Comparison of ENCODE assay signal across 8 cellular contexts in genomic region chr19:18700501-18701249, GRCh38. TPM values are rescaled to one million over a fixed set of nuclear protein-coding genes. Genes with fewer than 3 reads are reported as not detected.
DNase-seq lines count a peak whose midpoint lies in the region; ATAC-seq and TF ChIP-seq lines count a peak whose summit lies in the region.

No MANE protein-coding gene starts in this region.

- H3K27ac ChIP-seq in right atrium auricular region (peak overlapping the region; percentile 51 to 58), aorta (ENCODE audit: low read depth in 1 of 2, low read length in 2 of 2) (no peak overlapping the region)

- TF ChIP-seq CTCF in BE2C (IDR thresholded peaks at IDR 0.05; ENCODE audit: low read depth, low read length) (no peak), right atrium auricular region (IDR thresholded peaks at IDR 0.05) (no peak), retinal pigment epithelial cell (conservative IDR thresholded peaks at IDR 0.05; ENCODE audit: low read depth, low read length) (no peak)

- H3K9ac ChIP-seq in adipocyte (ENCODE audit: low read length), result peak overlapping the region; percentile 78

- H3K4me3 ChIP-seq in BE2C (ENCODE audit: low read depth, low read length), result peak overlapping the region; percentile 50
- H3K4me3 ChIP-seq in adipocyte (ENCODE audit: low read length), result peak overlapping the region; percentile 76
- H3K4me3 ChIP-seq in right atrium auricular region, result peak overlapping the region; percentile 28 to 50
- peak overlapping the region; percentile 47 for H3K4me3 ChIP-seq in retinal pigment epithelial cell (ENCODE audit: low read length)
- H3K4me3 ChIP-seq in aorta (ENCODE audit: low read length in 2 of 2), result peak overlapping the region in 1 of 2 donors; percentile 24

- H3K9me3 Mint-ChIP-seq in T-cell, result no peaks in the 10 kb centered on the region

- H3K9me3 ChIP-seq in BE2C (no peaks in the 10 kb centered on the region; the same call in 1 of the 2 replicates), adipocyte (ENCODE audit: control insufficient read depth, low read length) (no peaks in the 10 kb centered on the region), right atrium auricular region (no peaks in the 10 kb centered on the region), aorta (ENCODE audit: control insufficient read depth, low read length) (no peaks in the 10 kb centered on the region)

- H3K36me3 ChIP-seq in BE2C, result no peaks in the 10 kb centered on the region
- H3K36me3 ChIP-seq in adipocyte (ENCODE audit: control insufficient read depth, insufficient read depth, low read length, severe bottlenecking), result no peaks in the 10 kb centered on the region
- H3K36me3 ChIP-seq in right atrium auricular region, result no peaks in the 10 kb centered on the region
- no peaks in the 10 kb centered on the region for H3K36me3 ChIP-seq in aorta (ENCODE audit: control insufficient read depth in 1 of 2, insufficient read depth in 2 of 2, low read length in 1 of 2)

- POLR2A ChIA-PET in T-cell (lab: Charles Lee), result no interaction called here

- intact Hi-C loops in aorta (cut with DNase I), result no loop called here

- H3K4me3 Mint-ChIP-seq in T-cell, result peak overlapping the region; percentile 82 to 90 (median 85)

- DNase-seq in BE2C, result peak; percentile 77
- peak; percentile 37 to 78 (median 68) for DNase-seq in T-cell
- peak; percentile 71 for DNase-seq in adipocyte (ENCODE audit: low read depth)
- peak; percentile 76 for DNase-seq in right atrium auricular region (ENCODE audit: low spot score)
- peak; percentile 32 for DNase-seq in retinal pigment epithelial cell (ENCODE audit: low read depth)
- peak; percentile 86 to 91 for DNase-seq in aorta

- H3K27me3 ChIP-seq in BE2C, result no peaks in the 10 kb centered on the region
- H3K27me3 ChIP-seq in adipocyte (replicated peaks; ENCODE audit: control insufficient read depth, insufficient read depth, low read length), result no peaks in the 10 kb centered on the region
- no peaks in the 10 kb centered on the region for H3K27me3 ChIP-seq in right atrium auricular region
- H3K27me3 ChIP-seq in aorta (ENCODE audit: control insufficient read depth in 1 of 2, insufficient read depth in 2 of 2, low read length in 1 of 2), result no peaks in the 10 kb centered on the region

- CTCF ChIA-PET in T-cell (lab: Charles Lee), result no interaction called here

- H3K4me1 Mint-ChIP-seq in T-cell, result peaks cover 35 to 42% (median 42%) of the 10 kb centered on the region in 3 donors

- peak; percentile 70 for ATAC-seq in GM19324 (IDR thresholded peaks at IDR 0.05; ENCODE audit: low FRiP score, unreplicated experiment)
- peak; percentile 94 to 97 (median 95) for ATAC-seq in T-cell (replicated peaks in 1 of 4)
- ATAC-seq in aorta (ENCODE audit: low FRiP score), result peak; percentile 85

- TF ChIP-seq EP300 in Ishikawa (IDR thresholded peaks at IDR 0.05; ENCODE audit: borderline replicate concordance), result peak; percentile 94

- peaks cover 18% of the 10 kb centered on the region for H3K4me1 ChIP-seq in BE2C
- H3K4me1 ChIP-seq in adipocyte (ENCODE audit: control insufficient read depth, insufficient read depth, low read length), result peaks cover 13% of the 10 kb centered on the region
- H3K4me1 ChIP-seq in right atrium auricular region, result peaks cover 0 to 20% of the 10 kb centered on the region in 2 donors
- no peaks in the 10 kb centered on the region for H3K4me1 ChIP-seq in aorta (ENCODE audit: control insufficient read depth in 1 of 2, insufficient read depth in 2 of 2, low read length in 2 of 2)

- H3K27me3 Mint-ChIP-seq in T-cell, result no peaks in the 10 kb centered on the region

- H3K36me3 Mint-ChIP-seq in T-cell, result no peaks in the 10 kb centered on the region

- peak overlapping the region; percentile 88 to 99 for H3K27ac Mint-ChIP-seq in T-cell

- TF ChIP-seq RAD21 in Ishikawa (IDR thresholded peaks at IDR 0.05; ENCODE audit: low read depth), result peak; percentile 17; the same call in 1 of the 2 replicates

- WGBS in aorta, 2 donors, result 0 to 1% methylated on average over 35 of the region's 35 CpGs

TF ChIP-seq in Ishikawa, 13 proteins besides CTCF, POLR2A, EP300 and RAD21:
- TF ChIP-seq MAX (IDR thresholded peaks at IDR 0.05), result no peak; the same call in 1 of the 2 replicates
- TF ChIP-seq TAF1 (IDR thresholded peaks at IDR 0.05; ENCODE audit: low read depth), result no peak
- peak; percentile 76 for TF ChIP-seq EGR1 (IDR thresholded peaks at IDR 0.05)
- peak; percentile 93 for TF ChIP-seq TEAD4 (IDR thresholded peaks at IDR 0.05)
- TF ChIP-seq REST (IDR thresholded peaks at IDR 0.05; ENCODE audit: low read depth), result no peak
- TF ChIP-seq ZBTB7A (IDR thresholded peaks at IDR 0.05; ENCODE audit: low read depth), result no peak
- no peak for TF ChIP-seq CEBPB (IDR thresholded peaks at IDR 0.05)
- peak; percentile 89 for TF ChIP-seq NFIC (IDR thresholded peaks at IDR 0.05)
- TF ChIP-seq USF1 (IDR thresholded peaks at IDR 0.05), result peak; percentile 3; the same call in 1 of the 2 replicates
- peak; percentile 67; the same call in 1 of the 2 replicates for TF ChIP-seq FOXM1 (IDR thresholded peaks at IDR 0.05; ENCODE audit: borderline replicate concordance, low read depth)
- TF ChIP-seq CREB1 (IDR thresholded peaks at IDR 0.05; ENCODE audit: low read depth), result no peak
- peak; percentile 97 for TF ChIP-seq TCF12 (IDR thresholded peaks at IDR 0.05; ENCODE audit: low read depth)
- TF ChIP-seq YY1 (IDR thresholded peaks at IDR 0.05; ENCODE audit: low read depth), result no peak; the same call in none of the 2 replicates

RNA-seq across cellular contexts. Expression of gene CRTC1, which starts 17.2 kb away (rescaled TPM):
- polyA plus RNA-seq in BE2C (2012; ENCODE audit: insufficient read depth, insufficient read length, low read depth), result 23.7 TPM
- total RNA-seq in T-cell (10 to 100 TPM; 19.6 to 26.9 (median 25.0) TPM), right atrium auricular region (1 to 10 TPM; 4.0 to 5.8 TPM), aorta (10 to 100 TPM in 1 of 2 donors, 1 to 10 TPM in 1; 9.5 to 16.5 TPM)
- 10 to 100 TPM in 1 of 2 donors, 1 to 10 TPM in 1; 3.6 to 11.9 TPM for polyA plus RNA-seq in aorta

Comparison
In these comparisons a context has a peak if more than half of its experiments do, and no peak if none do; other contexts are left out.
1. DNase-seq: peak in every context shown above with its lines; median percentile 88 in aorta; 77 in BE2C; 76 in right atrium auricular region; 71 in adipocyte; 68 in T-cell; 32 in retinal pigment epithelial cell.
2. H3K27ac ChIP-seq: peak in right atrium auricular region (2 of 2); none in aorta (0 of 2).
3. Peak in every context shown above with its lines, with median percentiles within 50 percentile points of each other: ATAC-seq.